Comparison of ENCODE assay signal across 8 cellular contexts in the genomic region with DNA sequence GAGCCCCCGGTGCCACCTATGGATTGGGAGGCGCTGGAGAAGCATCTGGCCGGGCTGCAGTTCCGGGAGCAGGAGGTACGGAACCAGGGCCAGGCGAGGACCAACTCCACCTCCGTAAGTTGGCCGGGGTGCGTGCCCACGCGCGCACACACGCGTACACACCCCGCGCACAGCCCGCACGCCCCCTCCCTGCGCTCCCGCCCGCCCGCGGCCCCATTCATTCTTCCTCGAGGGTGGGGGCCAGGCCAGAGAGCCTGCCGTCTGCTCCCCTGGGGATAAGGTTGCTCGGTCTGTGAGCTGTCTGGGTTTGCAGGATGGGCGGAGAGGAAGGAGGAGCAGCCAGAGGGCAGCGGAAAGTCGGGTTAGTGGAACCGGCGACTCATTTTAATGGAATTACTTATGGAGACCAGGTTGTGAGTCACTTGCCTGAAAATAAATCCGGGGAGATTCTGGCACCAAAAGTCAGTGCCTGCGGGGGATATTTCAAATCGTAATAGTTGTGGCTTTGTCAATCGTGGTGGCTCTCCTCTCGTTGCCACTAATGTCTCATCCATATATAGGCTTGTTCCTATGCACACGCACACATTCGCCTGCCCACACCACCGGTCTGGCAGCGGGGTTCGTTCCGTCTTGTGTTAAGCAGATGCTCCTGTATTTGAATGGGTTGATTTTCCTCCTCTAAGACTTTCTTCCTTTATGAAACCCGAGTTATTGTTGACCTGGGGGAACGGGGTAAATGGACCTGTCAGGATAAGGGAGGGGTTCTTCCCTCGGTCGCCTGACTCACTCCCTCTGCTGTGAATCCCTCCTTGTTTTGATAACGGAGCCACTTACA.
DNase-seq lines count a peak whose midpoint lies in the region; ATAC-seq and TF ChIP-seq lines count a peak whose summit lies in the region.

No MANE protein-coding gene starts in this region.

- CTCF ChIA-PET in activated CD4-positive, alpha-beta T cell treated with anti-CD3 and anti-CD28 coated beads for 36 hours (lab: Charles Lee) = no interaction called here

- peak overlapping the region; percentile 56 for H3K4me3 Mint-ChIP-seq in activated CD4-positive, alpha-beta T cell treated with anti-CD3 and anti-CD28 coated beads for 36 hours
- H3K4me3 Mint-ChIP-seq in activated naive CD8-positive, alpha-beta T cell = peak overlapping the region; percentile 72

- no peak for TF ChIP-seq CTCF in neural cell (IDR thresholded peaks at IDR 0.05; ENCODE audit: poor library complexity, severe bottlenecking)

- H3K9ac ChIP-seq in neural cell (ENCODE audit: low read length) = peak overlapping the region; percentile 56

- peaks cover 12% of the 10 kb centered on the region for H3K4me1 Mint-ChIP-seq in activated CD4-positive, alpha-beta T cell treated with anti-CD3 and anti-CD28 coated beads for 36 hours
- peaks cover 17% of the 10 kb centered on the region for H3K4me1 Mint-ChIP-seq in activated naive CD8-positive, alpha-beta T cell (ENCODE audit: low read depth)

- no peak for TF ChIP-seq RAD21 in neural cell (conservative IDR thresholded peaks at IDR 0.05)

- intact Hi-C loops in activated CD4-positive, alpha-beta T cell treated with anti-CD3 and anti-CD28 coated beads for 36 hours (cut with DNase I, micrococcal nuclease) = no loop called here

- peaks cover 38% of the 10 kb centered on the region for H3K27me3 ChIP-seq in neural cell (ENCODE audit: insufficient read depth, low read depth, low read length)

- peak overlapping the region; percentile 97 for H3K4me2 ChIP-seq in neural cell (ENCODE audit: low read length)

- no peaks in the 10 kb centered on the region for H4K20me1 ChIP-seq in neural cell (ENCODE audit: insufficient read depth)

- peak; percentile 25 for DNase-seq in activated CD4-positive, alpha-beta T cell treated with anti-CD3 and anti-CD28 coated beads for 36 hours
- no peak for DNase-seq in activated CD4-positive, alpha-beta T cell treated with anti-CD3 and anti-CD28 coated beads, Interleukin-2, amount 50 U/mL, for 4 hours
- DNase-seq in NCI-H2107 (lab: John Stamatoyannopoulos, UW) = peak; percentile 85
- DNase-seq in germinal center (ENCODE audit: low spot score) = peak; percentile 23
- no peak for DNase-seq in activated gamma-delta T cell (lab: John Stamatoyannopoulos, UW)

- no peaks in the 10 kb centered on the region for H3K9me2 ChIP-seq in neural cell (ENCODE audit: insufficient read depth, low read length)

- H3F3A ChIP-seq in neural cell (ENCODE audit: insufficient read depth, low read length, poor library complexity, severe bottlenecking) = peaks cover 6% of the 10 kb centered on the region

- peak overlapping the region; percentile 82 for H3K4me3 ChIP-seq in neural cell (ENCODE audit: low read length)

- no peak for TF ChIP-seq EP300 in neural cell (conservative IDR thresholded peaks at IDR 0.05; ENCODE audit: poor library complexity, severe bottlenecking)

- no peaks in the 10 kb centered on the region for H3K79me2 ChIP-seq in neural cell (replicated peaks; ENCODE audit: insufficient read depth, low read length)

- H3K27ac ChIP-seq in neural cell (ENCODE audit: low read length) = no peak overlapping the region

- no peaks in the 10 kb centered on the region for H3K36me3 ChIP-seq in neural cell (ENCODE audit: insufficient read depth, low read length)

- POLR2A ChIA-PET in activated CD4-positive, alpha-beta T cell treated with anti-CD3 and anti-CD28 coated beads for 36 hours (lab: Charles Lee) = no interaction called here

- no peaks in the 10 kb centered on the region for H3K36me3 Mint-ChIP-seq in activated CD4-positive, alpha-beta T cell treated with anti-CD3 and anti-CD28 coated beads for 36 hours (ENCODE audit: low read depth)
- H3K36me3 Mint-ChIP-seq in activated naive CD8-positive, alpha-beta T cell = no peaks in the 10 kb centered on the region

- H3K9me3 Mint-ChIP-seq in activated CD4-positive, alpha-beta T cell treated with anti-CD3 and anti-CD28 coated beads for 36 hours (ENCODE audit: low read depth) = no peaks in the 10 kb centered on the region
- no peaks in the 10 kb centered on the region for H3K9me3 Mint-ChIP-seq in activated naive CD8-positive, alpha-beta T cell (ENCODE audit: low read depth)

- H3K27me3 Mint-ChIP-seq in activated CD4-positive, alpha-beta T cell treated with anti-CD3 and anti-CD28 coated beads for 36 hours = peaks cover 51% of the 10 kb centered on the region
- peaks cover 45% of the 10 kb centered on the region for H3K27me3 Mint-ChIP-seq in activated naive CD8-positive, alpha-beta T cell

- ATAC-seq in activated CD4-positive, alpha-beta T cell treated with anti-CD3 and anti-CD28 coated beads for 36 hours = peak; percentile 3
- ATAC-seq in GM18517 (IDR thresholded peaks at IDR 0.05; ENCODE audit: unreplicated experiment) = no peak

- H2AFZ ChIP-seq in neural cell (ENCODE audit: low read depth, low read length) = no peak overlapping the region

- H3K27ac Mint-ChIP-seq in activated CD4-positive, alpha-beta T cell treated with anti-CD3 and anti-CD28 coated beads for 36 hours = no peak overlapping the region
- no peak overlapping the region for H3K27ac Mint-ChIP-seq in activated naive CD8-positive, alpha-beta T cell

- H3K9me3 ChIP-seq in neural cell (ENCODE audit: low read length) = no peaks in the 10 kb centered on the region

TF ChIP-seq in neural cell, 6 proteins besides CTCF, POLR2A, EP300 and RAD21:
- TF ChIP-seq SMC3 (conservative IDR thresholded peaks at IDR 0.05; ENCODE audit: poor library complexity) (no peak), POLR2AphosphoS5 (IDR thresholded peaks at IDR 0.05) (peak; percentile 25), MXI1 (conservative IDR thresholded peaks at IDR 0.05; ENCODE audit: poor library complexity, severe bottlenecking) (no peak), TAF1 (IDR thresholded peaks at IDR 0.05; ENCODE audit: low read depth) (no peak)
- TF ChIP-seq, protein P1, sequence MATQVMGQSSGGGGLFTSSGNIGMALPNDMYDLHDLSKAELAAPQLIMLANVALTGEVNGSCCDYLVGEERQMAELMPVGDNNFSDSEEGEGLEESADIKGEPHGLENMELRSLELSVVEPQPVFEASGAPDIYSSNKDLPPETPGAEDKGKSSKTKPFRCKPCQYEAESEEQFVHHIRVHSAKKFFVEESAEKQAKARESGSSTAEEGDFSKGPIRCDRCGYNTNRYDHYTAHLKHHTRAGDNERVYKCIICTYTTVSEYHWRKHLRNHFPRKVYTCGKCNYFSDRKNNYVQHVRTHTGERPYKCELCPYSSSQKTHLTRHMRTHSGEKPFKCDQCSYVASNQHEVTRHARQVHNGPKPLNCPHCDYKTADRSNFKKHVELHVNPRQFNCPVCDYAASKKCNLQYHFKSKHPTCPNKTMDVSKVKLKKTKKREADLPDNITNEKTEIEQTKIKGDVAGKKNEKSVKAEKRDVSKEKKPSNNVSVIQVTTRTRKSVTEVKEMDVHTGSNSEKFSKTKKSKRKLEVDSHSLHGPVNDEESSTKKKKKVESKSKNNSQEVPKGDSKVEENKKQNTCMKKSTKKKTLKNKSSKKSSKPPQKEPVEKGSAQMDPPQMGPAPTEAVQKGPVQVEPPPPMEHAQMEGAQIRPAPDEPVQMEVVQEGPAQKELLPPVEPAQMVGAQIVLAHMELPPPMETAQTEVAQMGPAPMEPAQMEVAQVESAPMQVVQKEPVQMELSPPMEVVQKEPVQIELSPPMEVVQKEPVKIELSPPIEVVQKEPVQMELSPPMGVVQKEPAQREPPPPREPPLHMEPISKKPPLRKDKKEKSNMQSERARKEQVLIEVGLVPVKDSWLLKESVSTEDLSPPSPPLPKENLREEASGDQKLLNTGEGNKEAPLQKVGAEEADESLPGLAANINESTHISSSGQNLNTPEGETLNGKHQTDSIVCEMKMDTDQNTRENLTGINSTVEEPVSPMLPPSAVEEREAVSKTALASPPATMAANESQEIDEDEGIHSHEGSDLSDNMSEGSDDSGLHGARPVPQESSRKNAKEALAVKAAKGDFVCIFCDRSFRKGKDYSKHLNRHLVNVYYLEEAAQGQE (IDR thresholded peaks at IDR 0.05; ENCODE audit: borderline replicate concordance) = no peak

Comparison
In these comparisons a context has a peak if more than half of its experiments do, and no peak if none do; other contexts are left out.
1. DNase-seq: peak in activated CD4-positive, alpha-beta T cell treated with anti-CD3 and anti-CD28 coated beads for 36 hours (single experiment), NCI-H2107 (single experiment) and germinal center (single experiment); none in activated CD4-positive, alpha-beta T cell treated with anti-CD3 and anti-CD28 coated beads, Interleukin-2, amount 50 U/mL, for 4 hours (0 of 2) and activated gamma-delta T cell (single experiment).